Comparison of ENCODE assay signal across 8 cellular contexts in the genomic region with DNA sequence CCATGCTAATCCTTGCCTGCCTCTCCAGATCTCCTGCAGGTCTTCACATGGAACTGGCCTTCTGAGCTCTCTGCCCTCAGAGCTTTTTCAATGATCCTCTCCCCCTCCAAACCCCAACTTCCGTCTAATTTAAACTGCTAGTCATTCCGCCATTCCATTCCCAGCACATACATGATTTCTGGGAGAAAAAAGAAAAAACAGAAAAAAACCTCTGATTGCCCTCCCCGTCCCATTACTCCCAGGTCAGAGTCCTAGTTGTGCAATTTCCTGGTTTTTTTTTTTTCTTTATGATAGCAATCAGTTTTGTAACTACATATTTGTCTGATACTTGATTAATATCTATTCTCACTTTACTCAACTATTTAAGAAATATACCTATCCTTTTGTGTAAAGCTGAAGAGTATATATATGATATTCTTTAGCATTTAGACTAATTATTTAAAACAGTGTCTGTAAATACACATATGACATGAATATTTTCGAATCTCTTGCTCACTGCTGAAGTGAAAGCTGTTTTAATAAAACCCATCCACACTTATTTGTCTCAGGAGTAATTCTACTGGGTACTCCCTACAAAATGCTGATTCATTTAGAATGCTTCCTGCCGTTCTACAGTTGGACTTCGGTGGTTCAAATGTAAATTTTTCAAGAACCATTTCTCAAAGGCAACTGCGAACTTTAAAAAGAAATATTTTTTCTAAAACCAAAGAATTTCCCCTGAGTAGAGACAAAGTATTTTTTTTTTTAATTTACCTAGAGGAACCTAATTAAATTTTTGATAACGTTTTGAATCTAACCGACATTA. TPM values are rescaled to one million over a fixed set of nuclear protein-coding genes. Genes with fewer than 3 reads are reported as not detected.
A peak's percentile ranks its signal among the peaks of the same experiment; 100 is the strongest.
DNase-seq lines count a peak whose midpoint lies in the region; ATAC-seq and TF ChIP-seq lines count a peak whose summit lies in the region.

No MANE protein-coding gene starts in this region.

- peak overlapping the region; percentile 94 for H3K9ac ChIP-seq in Loucy (ENCODE audit: low read depth, low read length, poor library complexity, severe bottlenecking)

- H3K27me3 ChIP-seq in Loucy (ENCODE audit: insufficient read depth, low read length, poor library complexity, severe bottlenecking): no peaks in the 10 kb centered on the region
- no peaks in the 10 kb centered on the region for H3K27me3 ChIP-seq in thyroid gland

- H3K4me2 ChIP-seq in Loucy (ENCODE audit: low read depth, low read length, poor library complexity, severe bottlenecking): peak overlapping the region; percentile 92

- peaks cover 57% of the 10 kb centered on the region for H3K79me2 ChIP-seq in Loucy (ENCODE audit: insufficient read depth, low read length)

- 23 to 26% methylated on average over 9 of the region's 9 CpGs for WGBS in thyroid gland, 2 donors

- TF ChIP-seq CTCF in Loucy (conservative IDR thresholded peaks at IDR 0.05; ENCODE audit: low read length): no peak
- peak in 1 of 6 experiments; percentile 8 for TF ChIP-seq CTCF in thyroid gland (IDR thresholded peaks at IDR 0.05)

- intact Hi-C loops in left colon (cut with DNase I, micrococcal nuclease) (loop anchor here in 1 of 2 donors (10.0 kb wide), 1 partner anchor 101 kb away; the partner anchor contains the start of gene CDC42SE2), thyroid gland (cut with DNase I) (no loop called here), sciatic nerve (cut with DNase I) (no loop called here)

- peaks cover 30% of the 10 kb centered on the region for H4K20me1 ChIP-seq in Loucy (ENCODE audit: insufficient read depth, low read length, poor library complexity, severe bottlenecking)

- H3K4me1 ChIP-seq in Loucy (ENCODE audit: insufficient read depth, low read length, poor library complexity, severe bottlenecking) (peaks cover 16% of the 10 kb centered on the region), thyroid gland (peaks cover 5 to 14% of the 10 kb centered on the region in 2 donors)

- DNase-seq in EL (peak; percentile 32), astrocyte of the hippocampus (ENCODE audit: low read depth, low spot score) (peak; percentile 28), left colon (no peak), thyroid gland (no peak), sciatic nerve (ENCODE audit: low spot score) (no peak)
- DNase-seq in stimulated activated CD4-positive, alpha-beta T cell treated with anti-CD3 and anti-CD28 coated beads, Interleukin-2, amount 100 ng/mL, for 48 hours: no peak

- H3K9me3 ChIP-seq in Loucy (ENCODE audit: insufficient read depth, low read depth, low read length): no peaks in the 10 kb centered on the region
- no peaks in the 10 kb centered on the region for H3K9me3 ChIP-seq in thyroid gland

- no peaks in the 10 kb centered on the region for H3F3A ChIP-seq in Loucy (ENCODE audit: low read depth)

- H3K36me3 ChIP-seq in Loucy (ENCODE audit: insufficient read depth, low read length) (peaks cover 20% of the 10 kb centered on the region; the same call in 1 of the 2 replicates), thyroid gland (peaks cover 21 to 35% of the 10 kb centered on the region in 2 donors)

- no peaks in the 10 kb centered on the region for H3K9me2 ChIP-seq in Loucy (replicated peaks; ENCODE audit: low read depth, low read length)

- H3K27ac ChIP-seq in thyroid gland: peak overlapping the region; percentile 96 to 98 (median 96)

- peak overlapping the region; percentile 92 for H3K4me3 ChIP-seq in Loucy (ENCODE audit: low read length, poor library complexity, severe bottlenecking)
- H3K4me3 ChIP-seq in thyroid gland (replicated peaks in 1 of 3): peak overlapping the region in 2 of 3 donors; percentile 76 to 82

- H2AFZ ChIP-seq in Loucy (ENCODE audit: low read length): no peak overlapping the region

- peak; percentile 29 for ATAC-seq in left colon
- no peak for ATAC-seq in HG03095 (IDR thresholded peaks at IDR 0.05; ENCODE audit: unreplicated experiment)
- no peak for ATAC-seq in sciatic nerve

- TF ChIP-seq POLR2A in thyroid gland (IDR thresholded peaks at IDR 0.05): no peak

RNA-seq across cellular contexts. Expression of gene HINT1, which starts 1.5 kb away (rescaled TPM):
- total RNA-seq in left colon (100 to 1,000 TPM; 303 to 318 TPM), thyroid gland (100 to 1,000 TPM; 173 to 361 (median 276) TPM), sciatic nerve (121 TPM)

RNA-seq across cellular contexts. Expression of gene LYRM7, which starts 7.2 kb away (rescaled TPM):
- total RNA-seq in left colon (10 to 100 TPM; 10.8 to 12.3 TPM), thyroid gland (10 to 100 TPM in 2 of 4 donors, 1 to 10 TPM in 2; 8.8 to 13.2 (median 9.5) TPM), sciatic nerve (14.2 TPM)

Comparison
In these comparisons a context has a peak if more than half of its experiments do, and no peak if none do; other contexts are left out.
1. DNase-seq: peak in EL (single experiment) and astrocyte of the hippocampus (single experiment); none in left colon (0 of 2), thyroid gland (0 of 2), stimulated activated CD4-positive, alpha-beta T cell treated with anti-CD3 and anti-CD28 coated beads, Interleukin-2, amount 100 ng/mL, for 48 hours (0 of 2) and sciatic nerve (single experiment).